8 cellular contexts compared by ENCODE assay signal in the genomic region with DNA sequence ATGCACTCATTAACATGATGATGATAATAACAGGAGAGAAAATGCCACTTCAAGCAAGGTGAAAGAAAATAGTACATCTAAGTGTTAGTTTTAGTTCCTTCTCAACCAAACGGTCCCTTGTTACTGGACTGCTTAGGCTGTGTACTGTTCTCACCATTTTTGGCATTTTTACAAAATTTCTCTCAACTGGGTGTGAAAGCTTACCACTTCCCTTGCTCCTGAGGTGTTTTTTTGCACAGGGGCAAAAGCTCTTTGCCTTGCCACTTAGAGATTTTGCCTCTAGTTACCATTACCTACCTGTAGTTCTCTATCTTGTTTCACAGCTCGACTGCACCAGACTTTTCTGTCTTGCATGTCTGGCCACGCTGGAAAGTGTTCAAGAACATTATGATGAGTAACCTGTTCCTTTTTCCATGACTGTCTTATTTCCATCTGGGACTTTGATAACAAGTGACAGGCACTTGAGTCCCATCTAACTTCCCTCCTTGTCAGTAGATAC. TPM values are rescaled to one million over a fixed set of nuclear protein-coding genes. Genes with fewer than 3 reads are reported as not detected.
A peak's percentile ranks its signal among the peaks of the same experiment; 100 is the strongest.
DNase-seq lines count a peak whose midpoint lies in the region; ATAC-seq lines count a peak whose summit lies in the region.

No MANE protein-coding gene starts in this region.

- H3K36me3 ChIP-seq in CD4-positive, alpha-beta memory T cell (ENCODE audit: insufficient read depth, low read length): no peaks in the 10 kb centered on the region

- peak overlapping the region; percentile 53 for H3K27ac ChIP-seq in CD4-positive, alpha-beta memory T cell (ENCODE audit: low read depth, low read length)

- peaks cover 65 to 87% (median 78%) of the 10 kb centered on the region in 4 donors for H3K4me1 Mint-ChIP-seq in CD4-positive, alpha-beta memory T cell
- peaks cover 78% of the 10 kb centered on the region for H3K4me1 Mint-ChIP-seq in activated CD4-positive, alpha-beta memory T cell treated with anti-CD3 and anti-CD28 coated beads, Interleukin-2, amount 10 ng/mL, durations not matched to agents 7 days and 5 days

- H3K27me3 Mint-ChIP-seq in CD4-positive, alpha-beta memory T cell: no peaks in the 10 kb centered on the region
- H3K27me3 Mint-ChIP-seq in activated CD4-positive, alpha-beta memory T cell treated with anti-CD3 and anti-CD28 coated beads, Interleukin-2, amount 10 ng/mL, durations not matched to agents 7 days and 5 days: no peaks in the 10 kb centered on the region

- peak; percentile 54 to 77 (median 60) for DNase-seq in CD4-positive, alpha-beta memory T cell
- DNase-seq in activated CD4-positive, alpha-beta memory T cell treated with anti-CD3 and anti-CD28 coated beads, Interleukin-2, amount 10 ng/mL, durations not matched to agents 7 days and 5 days: peak; percentile 32
- DNase-seq in lung microvascular endothelial cell (ENCODE audit: low read depth in 2 of 2): peak; percentile 53 to 62
- DNase-seq in NOMO-1 treated with DMSO at 0.1 percent for 48 hours (lab: John Stamatoyannopoulos, UW; ENCODE audit: unreplicated experiment): no peak
- no peak for DNase-seq in NCI-H2227 (lab: John Stamatoyannopoulos, UW; ENCODE audit: unreplicated experiment)

- ATAC-seq in GM19397 (IDR thresholded peaks at IDR 0.05; ENCODE audit: unreplicated experiment) (peak; percentile 47), HG03378 (IDR thresholded peaks at IDR 0.05; ENCODE audit: unreplicated experiment) (peak; percentile 73), HG02840 (IDR thresholded peaks at IDR 0.05; ENCODE audit: low FRiP score, unreplicated experiment) (no peak)

- H3K4me3 ChIP-seq in CD4-positive, alpha-beta memory T cell (ENCODE audit: low read length in 2 of 2): no peak overlapping the region

- intact Hi-C loops in CD4-positive, alpha-beta memory T cell (cut with micrococcal nuclease): loop anchor here (1.0 kb wide), 2 partner anchors 8 to 12 kb away; no protein-coding TSS in a partner anchor

- POLR2A ChIA-PET in CD4-positive, alpha-beta memory T cell (lab: Charles Lee; ENCODE audit: partially characterized antibody): interaction anchor here (0.6 to 8.6 kb wide), 8 partner anchors 8 to 233 kb away, joined by 3 to 120 read pairs (median 4); partner anchors contain the start of gene NEK7
- POLR2A ChIA-PET in activated CD4-positive, alpha-beta memory T cell treated with anti-CD3 and anti-CD28 coated beads, Interleukin-2, amount 10 ng/mL, durations not matched to agents 7 days and 5 days (lab: Charles Lee): interaction anchor here (0.6 to 6.1 kb wide), 8 partner anchors 10 to 413 kb away, joined by 3 to 59 read pairs (median 3); partner anchors contain the start of gene NEK7

- no peaks in the 10 kb centered on the region for H3K9me3 ChIP-seq in CD4-positive, alpha-beta memory T cell (ENCODE audit: control insufficient read depth in 1 of 2, low read length in 2 of 2)

- peak overlapping the region; percentile 43 to 90 (median 76) for H3K4me3 Mint-ChIP-seq in CD4-positive, alpha-beta memory T cell
- peak overlapping the region; percentile 50 for H3K4me3 Mint-ChIP-seq in activated CD4-positive, alpha-beta memory T cell treated with anti-CD3 and anti-CD28 coated beads, Interleukin-2, amount 10 ng/mL, durations not matched to agents 7 days and 5 days

- H3K27me3 ChIP-seq in CD4-positive, alpha-beta memory T cell (ENCODE audit: insufficient read depth, low read length): no peaks in the 10 kb centered on the region

- no peaks in the 10 kb centered on the region for H3K9me3 Mint-ChIP-seq in CD4-positive, alpha-beta memory T cell
- H3K9me3 Mint-ChIP-seq in activated CD4-positive, alpha-beta memory T cell treated with anti-CD3 and anti-CD28 coated beads, Interleukin-2, amount 10 ng/mL, durations not matched to agents 7 days and 5 days: no peaks in the 10 kb centered on the region

- peaks cover 96% of the 10 kb centered on the region for H3K4me1 ChIP-seq in CD4-positive, alpha-beta memory T cell (ENCODE audit: insufficient read depth, low read length)

- CTCF ChIA-PET in CD4-positive, alpha-beta memory T cell (lab: Charles Lee; ENCODE audit: partially characterized antibody): interaction anchor here (1.1 to 3.8 kb wide), 4 partner anchors 9 to 29 kb away, joined by 3 to 19 read pairs (median 6); no protein-coding TSS in a partner anchor
- CTCF ChIA-PET in activated CD4-positive, alpha-beta memory T cell treated with anti-CD3 and anti-CD28 coated beads, Interleukin-2, amount 10 ng/mL, durations not matched to agents 7 days and 5 days (lab: Charles Lee): interaction anchor here (1.1 kb wide), 1 partner anchor 11 kb away, joined by 3 read pairs; the partner anchor contains the start of gene NEK7

- H3K36me3 Mint-ChIP-seq in CD4-positive, alpha-beta memory T cell: peaks cover 0 to 2% of the 10 kb centered on the region in 2 donors
- H3K36me3 Mint-ChIP-seq in activated CD4-positive, alpha-beta memory T cell treated with anti-CD3 and anti-CD28 coated beads, Interleukin-2, amount 10 ng/mL, durations not matched to agents 7 days and 5 days (ENCODE audit: low read depth): peaks cover 12% of the 10 kb centered on the region

- H3K27ac Mint-ChIP-seq in CD4-positive, alpha-beta memory T cell: peak overlapping the region; percentile 80 to 94 (median 90)
- peak overlapping the region; percentile 79 for H3K27ac Mint-ChIP-seq in activated CD4-positive, alpha-beta memory T cell treated with anti-CD3 and anti-CD28 coated beads, Interleukin-2, amount 10 ng/mL, durations not matched to agents 7 days and 5 days

RNA-seq across cellular contexts. Expression of gene NEK7, which starts 10.7 kb away (rescaled TPM):
- total RNA-seq in CD4-positive, alpha-beta memory T cell: 10 to 100 TPM; 56.9 to 63.8 TPM
- 10 to 100 TPM; 53.5 to 57.6 TPM for polyA plus RNA-seq in CD4-positive, alpha-beta memory T cell
- 10 to 100 TPM; 73.5 to 79.6 TPM for total RNA-seq in activated CD4-positive, alpha-beta memory T cell treated with anti-CD3 and anti-CD28 coated beads, Interleukin-2, amount 10 ng/mL, durations not matched to agents 7 days and 5 days
- total RNA-seq in lung microvascular endothelial cell: 51.0 and 57.1 TPM in 2 replicates

Comparison
In these comparisons a context has a peak if more than half of its experiments do, and no peak if none do; other contexts are left out.
1. DNase-seq: peak in CD4-positive, alpha-beta memory T cell (5 of 5), activated CD4-positive, alpha-beta memory T cell treated with anti-CD3 and anti-CD28 coated beads, Interleukin-2, amount 10 ng/mL, durations not matched to agents 7 days and 5 days (single experiment) and lung microvascular endothelial cell (2 of 2); none in NOMO-1 treated with DMSO at 0.1 percent for 48 hours (single experiment) and NCI-H2227 (single experiment).